7 cellular contexts compared by ENCODE assay signal in genomic region chr12:55325801-55326200, GRCh38. TPM values are rescaled to one million over a fixed set of nuclear protein-coding genes. Genes with fewer than 3 reads are reported as not detected.
"Had no signal": no experiment of that assay in that cellular context is flagged by ENCODE, and none has a peak within 500 bp of the region (broad histone marks: within the 10 kb centered on the region; RNA-seq: fewer than 3 reads in every experiment).

No MANE protein-coding gene starts in this region.

RNA-seq across cellular contexts. Expression of gene OR6C3, which starts 4.7 kb away (rescaled TPM):
- total RNA-seq: M059J, PC-3, Right ventricle myocardium inferior, RPMI7951, SJCRH30, SK-MEL-5, T-cell had no signal

RNA-seq across cellular contexts. Expression of gene OR6C1, which starts 11.7 kb away (rescaled TPM):
- total RNA-seq: M059J, PC-3, Right ventricle myocardium inferior, RPMI7951, SJCRH30, SK-MEL-5, T-cell had no signal

RNA-seq across cellular contexts. Expression of gene OR6C6, which starts 29.4 kb away (rescaled TPM):
- total RNA-seq: M059J, PC-3, Right ventricle myocardium inferior, RPMI7951, SJCRH30, SK-MEL-5, T-cell had no signal

RNA-seq across cellular contexts. Expression of gene OR6C75, which starts 37.0 kb away (rescaled TPM):
- total RNA-seq: M059J, PC-3, Right ventricle myocardium inferior, RPMI7951, SJCRH30, SK-MEL-5, T-cell had no signal
